In the genomic region with DNA sequence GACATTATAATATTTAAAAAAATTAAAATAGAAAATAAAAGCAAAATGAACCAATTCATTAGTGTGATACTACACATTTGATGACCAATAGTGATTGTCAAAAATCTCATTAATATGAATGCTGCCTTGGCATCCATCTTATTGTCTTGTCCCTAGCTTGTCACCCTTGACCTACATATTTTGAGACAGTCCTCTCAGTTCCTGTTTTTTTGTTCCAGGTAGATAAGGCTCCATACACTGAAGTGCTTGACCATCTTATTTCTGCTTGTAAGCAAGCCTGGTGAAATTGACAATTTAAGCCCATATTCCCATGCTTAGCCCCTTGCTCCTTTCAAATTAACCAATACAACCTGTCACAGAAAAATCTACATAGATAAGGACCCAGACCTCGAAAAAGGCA, we compare ENCODE assay signal across 26 cellular contexts.
"Had no signal": no experiment of that assay in that cellular context is flagged by ENCODE, and none has a peak within 500 bp of the region (broad histone marks: within the 10 kb centered on the region; RNA-seq: fewer than 3 reads in every experiment).

No MANE protein-coding gene starts in this region.

- H3K36me3 ChIP-seq: left lung, lower lobe of right lung, ovary, prostate gland, suprapubic skin, thoracic aorta, tibial artery, upper lobe of right lung had no signal

- ATAC-seq: left colon; left lung; lower lobe of right lung; natural killer cell; right cardiac atrium; sciatic nerve; stimulated activated effector memory CD8-positive, alpha-beta T cell treated with anti-CD3 and anti-CD28 coated beads, Interleukin-12 subunit alpha, Interleukin-12 subunit beta, amount 100 ng/mL, for 72 hours; upper lobe of right lung had no signal

- H3K27ac Mint-ChIP-seq: mesothelial cell of epicardium; natural killer cell; stimulated activated effector memory CD8-positive, alpha-beta T cell treated with anti-CD3 and anti-CD28 coated beads, Interleukin-12 subunit alpha, Interleukin-12 subunit beta, amount 100 ng/mL, for 72 hours; stimulated activated naive CD8-positive, alpha-beta T cell treated with anti-CD3 and anti-CD28 coated beads, Interleukin-15, Interleukin-2, amounts not matched to agents 100 ng/mL and 50 ng/mL, for 24 hours had no signal

- H3K4me1 Mint-ChIP-seq: natural killer cell; stimulated activated effector memory CD8-positive, alpha-beta T cell treated with anti-CD3 and anti-CD28 coated beads, Interleukin-12 subunit alpha, Interleukin-12 subunit beta, amount 100 ng/mL, for 72 hours had no signal

- H3K9me3 ChIP-seq: left lung, lower lobe of right lung, ovary, prostate gland, suprapubic skin, thoracic aorta, tibial artery, upper lobe of right lung had no signal

- H3K4me3 Mint-ChIP-seq: mesothelial cell of epicardium; naive B cell; natural killer cell; stimulated activated effector memory CD8-positive, alpha-beta T cell treated with anti-CD3 and anti-CD28 coated beads, Interleukin-12 subunit alpha, Interleukin-12 subunit beta, amount 100 ng/mL, for 72 hours; stimulated activated naive CD8-positive, alpha-beta T cell treated with anti-CD3 and anti-CD28 coated beads, Interleukin-15, Interleukin-2, amounts not matched to agents 100 ng/mL and 50 ng/mL, for 24 hours had no signal

- H3K4me1 ChIP-seq: left lung, lower lobe of right lung, prostate gland, suprapubic skin, tibial artery, upper lobe of right lung had no signal

- H3K9me3 Mint-ChIP-seq: stimulated activated effector memory CD8-positive, alpha-beta T cell treated with anti-CD3 and anti-CD28 coated beads, Interleukin-12 subunit alpha, Interleukin-12 subunit beta, amount 100 ng/mL, for 72 hours; stimulated activated naive CD8-positive, alpha-beta T cell treated with anti-CD3 and anti-CD28 coated beads, Interleukin-15, Interleukin-2, amounts not matched to agents 100 ng/mL and 50 ng/mL, for 24 hours had no signal

- H3K27me3 Mint-ChIP-seq: naive B cell; stimulated activated naive CD8-positive, alpha-beta T cell treated with anti-CD3 and anti-CD28 coated beads, Interleukin-15, Interleukin-2, amounts not matched to agents 100 ng/mL and 50 ng/mL, for 24 hours had no signal

- H3K4me3 ChIP-seq: left lung, lower lobe of right lung, ovary, prostate gland, skin epidermis, suprapubic skin, thoracic aorta, tibial artery, upper lobe of right lung had no signal

- H3K36me3 Mint-ChIP-seq: mesothelial cell of epicardium; naive B cell; natural killer cell; stimulated activated effector memory CD8-positive, alpha-beta T cell treated with anti-CD3 and anti-CD28 coated beads, Interleukin-12 subunit alpha, Interleukin-12 subunit beta, amount 100 ng/mL, for 72 hours had no signal

- DNase-seq: hippocampal formation; left colon; left lung; lower lobe of right lung; mammary epithelial cell; mesenchymal stem cell; naive B cell; natural killer cell; right cardiac atrium; stimulated activated CD4-positive, alpha-beta T cell treated with anti-CD3 and anti-CD28 coated beads, Interleukin-12 subunit alpha, Interleukin-12 subunit beta, amount 100 ng/mL, for 4 hours; stimulated activated CD4-positive, alpha-beta T cell treated with anti-CD3 and anti-CD28 coated beads, Interleukin-15, amount 100 ng/mL, for 24 hours; stimulated activated CD4-positive, alpha-beta T cell treated with anti-CD3 and anti-CD28 coated beads, Interleukin-2, amount 100 ng/mL, for 24 hours; stimulated activated CD4-positive, alpha-beta T cell treated with anti-CD3 and anti-CD28 coated beads, Interleukin-4, amount 100 ng/mL, for 24 hours; stimulated activated naive CD4-positive, alpha-beta T cell; tibial artery; trophoblast cell; upper lobe of right lung had no signal

- H3K27ac ChIP-seq: left lung, lower lobe of right lung, ovary, prostate gland, skin epidermis, suprapubic skin, thoracic aorta, tibial artery, upper lobe of right lung had no signal

- H3K27me3 ChIP-seq: left lung, ovary, suprapubic skin, tibial artery, upper lobe of right lung had no signal
